1 cellular context compared by ENCODE assay signal in genomic region chr2:158994920-158995676, GRCh38.
TF ChIP-seq lines count a peak whose summit lies in the region.

No MANE protein-coding gene starts in this region.

TF ChIP-seq in GM23338, 12 proteins besides CTCF, POLR2A, EP300 and RAD21 (continued from another document):
- TF ChIP-seq REST (IDR thresholded peaks at IDR 0.05; ENCODE audit: unreplicated experiment) (no peak), EZH2phosphoT487 (IDR thresholded peaks at IDR 0.05; ENCODE audit: unreplicated experiment) (no peak), STAT1 (IDR thresholded peaks at IDR 0.05; ENCODE audit: unreplicated experiment) (no peak)
TF ChIP-seq in GM23338: peak in this region for 0.
